16 cellular contexts compared by ENCODE assay signal in the genomic region with DNA sequence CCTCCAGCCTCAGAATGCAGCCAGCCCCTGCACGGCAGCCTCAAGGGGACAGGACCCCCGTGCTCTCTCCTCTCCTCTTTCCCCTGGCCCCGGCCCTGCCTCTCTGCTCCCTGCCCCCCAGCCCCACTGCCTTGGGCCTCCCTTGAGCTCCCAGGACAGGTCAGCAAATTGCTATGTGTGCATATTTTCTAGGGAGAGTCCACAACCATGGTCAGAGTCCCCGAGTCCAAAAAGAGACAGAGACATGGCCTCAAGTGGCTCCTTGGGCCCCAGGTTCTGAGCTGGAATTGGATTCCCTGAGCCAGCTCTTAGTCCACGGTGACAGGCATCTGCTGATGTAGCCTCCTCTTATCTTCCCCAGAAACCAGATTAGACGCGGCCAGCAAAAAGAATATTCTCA. TPM values are rescaled to one million over a fixed set of nuclear protein-coding genes. Genes with fewer than 3 reads are reported as not detected.
DNase-seq lines count a peak whose midpoint lies in the region; ATAC-seq, FAIRE-seq and TF ChIP-seq lines count a peak whose summit lies in the region.
"Had no signal": no experiment of that assay in that cellular context is flagged by ENCODE, and none has a peak within 500 bp of the region (broad histone marks: within the 10 kb centered on the region; RNA-seq: fewer than 3 reads in every experiment).

No MANE protein-coding gene starts in this region.

- TF ChIP-seq EP300 in A549 (IDR thresholded peaks at IDR 0.05) (no peak), K562 (IDR thresholded peaks at IDR 0.05; ENCODE audit: low read length) (no peak)

- no TSS peak for BruUV-seq in K562 (replicated peaks; lab: Mats Ljungman, UMichigan)

- H3K4me3 ChIP-seq in A549 (no peak overlapping the region), BLaER1 (no peak overlapping the region), K562 (no peak overlapping the region), osteoblast (ENCODE audit: insufficient read depth, low read length) (no peak overlapping the region)
- H3K4me3 ChIP-seq: GM12878, GM23248 had no signal

- POLR2A ChIA-PET in A549 (lab: Yijun Ruan, JAX), result no interaction called here
- POLR2A ChIA-PET in K562 (lab: Yijun Ruan, JAX), result no interaction called here

- no peaks in the 10 kb centered on the region for H3K9me3 ChIP-seq in A549
- no peaks in the 10 kb centered on the region for H3K9me3 ChIP-seq in BLaER1
- H3K9me3 ChIP-seq in K562 (replicated peaks; ENCODE audit: control insufficient read depth, insufficient read depth, low read depth, low read length), result no peaks in the 10 kb centered on the region
- no peaks in the 10 kb centered on the region for H3K9me3 ChIP-seq in osteoblast (ENCODE audit: low read depth, low read length)

- ATAC-seq in A549, result no peak
- ATAC-seq in K562, result no peak
- no peak for ATAC-seq in GM21619 (IDR thresholded peaks at IDR 0.05; ENCODE audit: unreplicated experiment)
- ATAC-seq: GM12878 had no signal

- H3K36me3 ChIP-seq in BLaER1 (no peaks in the 10 kb centered on the region), K562 (ENCODE audit: control insufficient read depth, insufficient read depth, low read length) (no peaks in the 10 kb centered on the region), osteoblast (ENCODE audit: insufficient read depth, low read length) (no peaks in the 10 kb centered on the region)

- DNase-seq in A549 (ENCODE audit: low read depth in 1 of 2, low spot score in 1 of 2) (no peak), K562 (ENCODE audit: extremely low read depth in 1 of 4, low spot score in 3 of 4) (no peak), osteoblast (ENCODE audit: insufficient read length, low spot score, missing footprints) (peak; percentile 68)
- no peak for DNase-seq in activated effector memory CD4-positive, alpha-beta T cell treated with Interleukin-2 at 50 U/mL for 16 hours
- DNase-seq: CD4-positive, CD25-positive, alpha-beta regulatory T cell; DMS53; GM23248; H7 had no signal

- TF ChIP-seq CTCF in A549 (IDR thresholded peaks at IDR 0.05), result no peak
- TF ChIP-seq CTCF in K562 (IDR thresholded peaks at IDR 0.05 in 2 of 3, conservative IDR thresholded peaks at IDR 0.05 in 1 of 3; ENCODE audit: insufficient read depth in 2 of 3, low read depth in 1 of 3, low read length in 3 of 3), result no peak
- TF ChIP-seq CTCF in osteoblast (IDR thresholded peaks at IDR 0.05; ENCODE audit: extremely low read depth, low read depth, low read length), result no peak

- H3K79me2 ChIP-seq in K562 (ENCODE audit: control insufficient read depth, insufficient read depth, low read length) (no peaks in the 10 kb centered on the region), osteoblast (ENCODE audit: insufficient read depth, low read length) (no peaks in the 10 kb centered on the region)

- no peak for TF ChIP-seq POLR2A in A549 (IDR thresholded peaks at IDR 0.05; ENCODE audit: low read length)
- no peak for TF ChIP-seq POLR2A in K562 (conservative IDR thresholded peaks at IDR 0.05)

- H3K4me1 ChIP-seq in A549, result peaks cover 5% of the 10 kb centered on the region; the same call in 1 of the 3 replicates
- H3K4me1 ChIP-seq in BLaER1, result peaks cover 49% of the 10 kb centered on the region
- peaks cover 0 to 26% of the 10 kb centered on the region in 2 experiments; a peak in 2 of 5 replicates for H3K4me1 ChIP-seq in K562 (replicated peaks in 1 of 2; ENCODE audit: control insufficient read depth in 2 of 2, insufficient read depth in 2 of 2, low read length in 2 of 2)
- no peaks in the 10 kb centered on the region for H3K4me1 ChIP-seq in osteoblast (ENCODE audit: insufficient read depth, low read length)

- H3K27me3 ChIP-seq in BLaER1 (no peaks in the 10 kb centered on the region), K562 (ENCODE audit: control insufficient read depth in 2 of 2, insufficient read depth in 2 of 2, low read length in 2 of 2) (peaks cover 17 to 68% of the 10 kb centered on the region in 2 experiments; a peak in 3 of 5 replicates), osteoblast (ENCODE audit: insufficient read depth, low read length) (peaks cover 3% of the 10 kb centered on the region)

- H3K27ac ChIP-seq in A549 (no peak overlapping the region), BLaER1 (no peak overlapping the region), K562 (ENCODE audit: extremely low read depth, low read depth, low read length) (no peak overlapping the region), osteoblast (ENCODE audit: low read depth, low read length) (no peak overlapping the region)
- H3K27ac ChIP-seq: GM23248 had no signal

- H2AFZ ChIP-seq in K562 (ENCODE audit: low read depth, low read length) (no peak overlapping the region), osteoblast (ENCODE audit: low read length) (no peak overlapping the region)
- H2AFZ ChIP-seq: GM23248 had no signal

- no peaks in the 10 kb centered on the region for H3K9me1 ChIP-seq in K562 (ENCODE audit: control insufficient read depth, insufficient read depth, low read length)

- intact Hi-C loops in K562 (cut with micrococcal nuclease), result no loop called here

- FAIRE-seq in A549 (lab: Jason Lieb, UNC), result no peak
- FAIRE-seq in K562 (lab: Jason Lieb, UNC), result no peak
- FAIRE-seq: GM12878, GM18507 had no signal

- H3K4me2 ChIP-seq in A549 (no peak overlapping the region), BLaER1 (peak overlapping the region; percentile 71), K562 (ENCODE audit: insufficient read depth, low read length) (no peak overlapping the region), osteoblast (ENCODE audit: insufficient read depth, low read length) (no peak overlapping the region)

- H3K9ac ChIP-seq in BLaER1, result no peak overlapping the region
- H3K9ac ChIP-seq in K562 (ENCODE audit: insufficient read depth in 1 of 2, low read depth in 2 of 2, low read length in 2 of 2), result no peak overlapping the region; a peak in 1 of 4 replicates
- H3K9ac ChIP-seq: GM23248 had no signal

- in situ Hi-C loops in K562 (cut with MboI), result no loop called here

- H4K20me1 ChIP-seq in BLaER1 (no peaks in the 10 kb centered on the region), K562 (replicated peaks; ENCODE audit: control insufficient read depth, insufficient read depth, low read length) (0 out of 2 replicates have a peak, but pooled peaks cover 11% of the 10 kb centered on the region), osteoblast (ENCODE audit: insufficient read depth, low read length) (no peaks in the 10 kb centered on the region)

- TF ChIP-seq RAD21 in A549 (conservative IDR thresholded peaks at IDR 0.05 in 1 of 2, IDR thresholded peaks at IDR 0.05 in 1 of 2) (no peak), K562 (CRISPR knock-in tag; conservative IDR thresholded peaks at IDR 0.05 in 1 of 2, IDR thresholded peaks at IDR 0.05 in 1 of 2) (no peak)

- CTCF ChIA-PET in A549 (lab: Yijun Ruan, JAX) (interaction anchor here (1.5 kb wide), 1 partner anchor 322 kb away, joined by 7 read pairs; no protein-coding TSS in a partner anchor), K562 (lab: Yijun Ruan, JAX; ENCODE audit: low intra/inter-chr PET ratio) (no interaction called here)

- 55% methylated on average over 7 of the region's 7 CpGs for WGBS in A549 (ENCODE audit: missing lambda C conversion rate)
- WGBS in K562 (ENCODE audit: insufficient coverage, low coverage, missing lambda C conversion rate), result 0% methylated on average over 5 of the region's 7 CpGs

TF ChIP-seq in A549, 52 proteins besides CTCF, POLR2A, EP300 and RAD21:
- peak; percentile 85 for TF ChIP-seq MAFK (IDR thresholded peaks at IDR 0.05; ENCODE audit: partially characterized antibody)
- TF ChIP-seq, protein P1, sequence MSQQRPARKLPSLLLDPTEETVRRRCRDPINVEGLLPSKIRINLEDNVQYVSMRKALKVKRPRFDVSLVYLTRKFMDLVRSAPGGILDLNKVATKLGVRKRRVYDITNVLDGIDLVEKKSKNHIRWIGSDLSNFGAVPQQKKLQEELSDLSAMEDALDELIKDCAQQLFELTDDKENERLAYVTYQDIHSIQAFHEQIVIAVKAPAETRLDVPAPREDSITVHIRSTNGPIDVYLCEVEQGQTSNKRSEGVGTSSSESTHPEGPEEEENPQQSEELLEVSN (IDR thresholded peaks at IDR 0.05; ENCODE audit: borderline replicate concordance, low read depth), result no peak

TF ChIP-seq in K562, 482 proteins besides CTCF, POLR2A, EP300 and RAD21 (continues in another document):
- TF ChIP-seq C11orf30 (IDR thresholded peaks at IDR 0.05; ENCODE audit: low read depth), result peak; percentile 52
- peak; percentile 66 for TF ChIP-seq MAFG (tag; conservative IDR thresholded peaks at IDR 0.05)

RNA-seq across cellular contexts. Expression of a gene that starts 16.6 kb away (rescaled TPM):
- not detected in 2 replicates for polyA plus RNA-seq in A549 (2011; rRNA removed)
- not detected in 2 replicates for polyA plus RNA-seq in A549 (2012; cell fraction: cytosol; rRNA removed)
- not detected in 2 replicates for polyA plus RNA-seq in A549 (2012; cell fraction: nucleus; rRNA removed)
- polyA plus RNA-seq in A549 (2017; fragmentation: RNase III; extraction: RNeasy Plus Mini Kit Qiagen cat#74134 plus additional on column Dnase treatment), result not detected in 3 replicates
- polyA minus RNA-seq in A549 (2011; rRNA and poly(A)+ RNA removed), result not detected in 2 replicates
- total RNA-seq in K562 (2011; cell fraction: chromatin; rRNA removed; ENCODE audit: low replicate concordance), result not detected in 2 replicates
- not detected in 2 replicates for total RNA-seq in K562 (2011; cell fraction: nucleolus; rRNA removed)
- total RNA-seq in K562 (2011; cell fraction: nucleoplasm; rRNA removed), result not detected in 2 replicates
- total RNA-seq in K562 (2014; rRNA removed), result not detected in 2 replicates
- total RNA-seq in K562 (2014; rRNA removed; fragmentation: Illumina TruSeq; extraction: Trizol), result not detected in 2 replicates
- total RNA-seq in K562 (2015; rRNA removed; fragmentation: Illumina TruSeq; extraction: Trizol), result not detected in 2 replicates
- total RNA-seq in K562 (2021), result not detected in 2 replicates
- polyA plus RNA-seq in K562 (2011; rRNA removed), result not detected in 2 replicates
- not detected in 2 replicates for polyA plus RNA-seq in K562 (2011; cell fraction: cytosol; rRNA removed)
- polyA plus RNA-seq in K562 (2011; cell fraction: nucleus; rRNA removed), result not detected in 2 replicates
- not detected in 2 replicates for polyA plus RNA-seq in K562 (2012)
- polyA plus RNA-seq in K562 (2014; fragmentation: Illumina TruSeq; extraction: Trizol), result not detected in 2 replicates
- polyA plus RNA-seq in K562 (2014; fragmentation: Nextera tagmentation; extraction: Ambion mirVana), result not detected
- polyA plus RNA-seq in K562 (2014; rRNA removed), result not detected in 2 replicates
- not detected in 2 replicates for polyA minus RNA-seq in K562 (2011; rRNA and poly(A)+ RNA removed)
- polyA minus RNA-seq in K562 (2011; cell fraction: cytosol; rRNA and poly(A)+ RNA removed), result not detected in 2 replicates
- not detected in 2 replicates for polyA minus RNA-seq in K562 (2011; cell fraction: nucleus; rRNA and poly(A)+ RNA removed)
- not detected in 2 replicates for total RNA-seq in osteoblast
- total RNA-seq: A673; CD4-positive, CD25-positive, alpha-beta regulatory T cell; Daoy; G401; GM23248; H7 had no signal
- polyA plus RNA-seq: BJ, GM23248 had no signal
